Comparison of ENCODE assay signal across 9 cellular contexts in genomic region chr4:76830612-76831474, GRCh38.
DNase-seq lines count a peak whose midpoint lies in the region; ATAC-seq and TF ChIP-seq lines count a peak whose summit lies in the region.
"Had no signal": no experiment of that assay in that cellular context is flagged by ENCODE, and none has a peak within 500 bp of the region (broad histone marks: within the 10 kb centered on the region; RNA-seq: fewer than 3 reads in every experiment).

No MANE protein-coding gene starts in this region.

- H3K9me3 Mint-ChIP-seq in type B pancreatic cell = peaks cover 4% of the 10 kb centered on the region

- H3K9me3 ChIP-seq in HUES48 (ENCODE audit: control insufficient read depth, insufficient read depth, low read length) = no peaks in the 10 kb centered on the region
- H3K9me3 ChIP-seq in effector memory CD4-positive, alpha-beta T cell (ENCODE audit: control insufficient read depth, low read length) = no peaks in the 10 kb centered on the region

- H3K4me1 Mint-ChIP-seq in type B pancreatic cell (ENCODE audit: unreplicated experiment) = peaks cover 30% of the 10 kb centered on the region
- H3K4me1 Mint-ChIP-seq: IgD-negative memory B cell had no signal

- peak overlapping the region; percentile 80 for H3K27ac ChIP-seq in HUES48 (ENCODE audit: low read depth, low read length)
- H3K27ac ChIP-seq in brain microvascular endothelial cell = peak overlapping the region; percentile 8
- no peak overlapping the region for H3K27ac ChIP-seq in effector memory CD4-positive, alpha-beta T cell (ENCODE audit: insufficient read depth, low read length, poor library complexity, severe bottlenecking)

- H3K4me3 ChIP-seq in HUES48 (ENCODE audit: low read depth, low read length) (no peak overlapping the region), brain microvascular endothelial cell (ENCODE audit: low read depth, low read length) (no peak overlapping the region)
- no peak overlapping the region for H3K4me3 ChIP-seq in effector memory CD4-positive, alpha-beta T cell (ENCODE audit: insufficient read depth, low read depth, low read length, poor library complexity, severe bottlenecking)

- TF ChIP-seq CTCF in brain microvascular endothelial cell (IDR thresholded peaks at IDR 0.05; ENCODE audit: low read depth, low read length, missing control alignments) (no peak), type B pancreatic cell (conservative IDR thresholded peaks at IDR 0.05) (no peak)

- H3K27me3 ChIP-seq in HUES48 (ENCODE audit: control insufficient read depth, insufficient read depth, low read length) = no peaks in the 10 kb centered on the region
- no peaks in the 10 kb centered on the region for H3K27me3 ChIP-seq in brain microvascular endothelial cell (replicated peaks)
- no peaks in the 10 kb centered on the region for H3K27me3 ChIP-seq in effector memory CD4-positive, alpha-beta T cell (replicated peaks; ENCODE audit: control insufficient read depth, insufficient read depth, low read length, poor library complexity, severe bottlenecking)

- H3K27me3 Mint-ChIP-seq in type B pancreatic cell = no peaks in the 10 kb centered on the region

- H3K36me3 ChIP-seq in HUES48 (ENCODE audit: control insufficient read depth, insufficient read depth, low read length) (no peaks in the 10 kb centered on the region), brain microvascular endothelial cell (replicated peaks) (no peaks in the 10 kb centered on the region)
- no peaks in the 10 kb centered on the region for H3K36me3 ChIP-seq in effector memory CD4-positive, alpha-beta T cell (ENCODE audit: control insufficient read depth, insufficient read depth, low read length)

- peak overlapping the region; percentile 39 for H3K27ac Mint-ChIP-seq in type B pancreatic cell

- H3K4me3 Mint-ChIP-seq in type B pancreatic cell = peak overlapping the region; percentile 72
- H3K4me3 Mint-ChIP-seq: IgD-negative memory B cell had no signal

- peaks cover 3% of the 10 kb centered on the region for H3K36me3 Mint-ChIP-seq in type B pancreatic cell
- H3K36me3 Mint-ChIP-seq: IgD-negative memory B cell had no signal

- DNase-seq in brain microvascular endothelial cell (peak; percentile 61), left lobe of liver (ENCODE audit: low spot score) (peak; percentile 88), type B pancreatic cell (ENCODE audit: extremely low spot score, unreplicated experiment) (no peak), MV-4-11 (lab: John Stamatoyannopoulos, UW) (no peak), NCI-H2081 treated with DMSO at 0.1 percent for 48 hours (lab: John Stamatoyannopoulos, UW) (no peak)
- no peak for DNase-seq in activated CD4-positive, alpha-beta T cell treated with anti-CD3 and anti-CD28 coated beads, Interleukin-2, amount 50 U/mL, for 4 hours
- DNase-seq in effector memory CD4-positive, alpha-beta T cell = no peak

- in situ Hi-C loops in brain microvascular endothelial cell (cut with HindIII; ENCODE audit: low pct_ligation_motif_present, low sequenced_read_pairs) = no loop called here

- no peak overlapping the region for H3K9ac ChIP-seq in HUES48 (ENCODE audit: low read depth, low read length)

- ATAC-seq in left lobe of liver = peak; percentile 88

- peaks cover 8% of the 10 kb centered on the region; the same call in 1 of the 2 replicates for H3K4me1 ChIP-seq in HUES48 (ENCODE audit: control insufficient read depth, insufficient read depth, low read length)
- H3K4me1 ChIP-seq in effector memory CD4-positive, alpha-beta T cell (ENCODE audit: control insufficient read depth, insufficient read depth, low read length, poor library complexity, severe bottlenecking) = no peaks in the 10 kb centered on the region

Comparison
In these comparisons a context has a peak if more than half of its experiments do, and no peak if none do; other contexts are left out.
1. DNase-seq: peak in brain microvascular endothelial cell (single experiment) and left lobe of liver (single experiment); none in type B pancreatic cell (single experiment), MV-4-11 (single experiment), NCI-H2081 treated with DMSO at 0.1 percent for 48 hours (single experiment), activated CD4-positive, alpha-beta T cell treated with anti-CD3 and anti-CD28 coated beads, Interleukin-2, amount 50 U/mL, for 4 hours (0 of 2) and effector memory CD4-positive, alpha-beta T cell (0 of 3).